In genomic region chr9:137383453-137384115, GRCh38 we compare ENCODE assay signal across 15 cellular contexts. TPM values are rescaled to one million over a fixed set of nuclear protein-coding genes. Genes with fewer than 3 reads are reported as not detected.
DNase-seq lines count a peak whose midpoint lies in the region; ATAC-seq and TF ChIP-seq lines count a peak whose summit lies in the region.
"Had no signal": no experiment of that assay in that cellular context is flagged by ENCODE, and none has a peak within 500 bp of the region (broad histone marks: within the 10 kb centered on the region; RNA-seq: fewer than 3 reads in every experiment).

No MANE protein-coding gene starts in this region.

- H3K4me1 Mint-ChIP-seq in T-helper 17 cell (peaks cover 5% of the 10 kb centered on the region), neural progenitor cell (peaks cover 17% of the 10 kb centered on the region)

- H3K36me3 Mint-ChIP-seq in T-helper 17 cell (ENCODE audit: low read depth) (no peaks in the 10 kb centered on the region), neural progenitor cell (peaks cover 2% of the 10 kb centered on the region)

- H4K20me1 ChIP-seq in neural progenitor cell (ENCODE audit: low read depth) = no peaks in the 10 kb centered on the region

- H3K4me3 Mint-ChIP-seq in T-helper 17 cell (no peak overlapping the region), neural progenitor cell (peak overlapping the region; percentile 46)

- no peak overlapping the region for H2AFZ ChIP-seq in neural progenitor cell (replicated peaks)

- H3K9me3 ChIP-seq in T-helper 17 cell (ENCODE audit: control insufficient read depth, low read length, poor library complexity, severe bottlenecking) (no peaks in the 10 kb centered on the region), neural progenitor cell (ENCODE audit: low read depth) (no peaks in the 10 kb centered on the region)
- H3K9me3 ChIP-seq: tibial artery had no signal

- H3K4me3 ChIP-seq in neural progenitor cell = no peak overlapping the region
- H3K4me3 ChIP-seq: tibial artery had no signal

- H3K79me2 ChIP-seq in neural progenitor cell (ENCODE audit: low read depth) = no peaks in the 10 kb centered on the region

- H3K27ac ChIP-seq in neural progenitor cell = no peak overlapping the region
- H3K27ac ChIP-seq: tibial artery had no signal

- H3K36me3 ChIP-seq in neural progenitor cell = no peaks in the 10 kb centered on the region

- peak overlapping the region; percentile 74 for H3K27ac Mint-ChIP-seq in T-helper 17 cell
- H3K27ac Mint-ChIP-seq in neural progenitor cell = no peak overlapping the region

- no peak overlapping the region for H3K9ac ChIP-seq in neural progenitor cell

- ATAC-seq in T-helper 17 cell (no peak), GM21515 (IDR thresholded peaks at IDR 0.05; ENCODE audit: unreplicated experiment) (no peak), GM18909 (IDR thresholded peaks at IDR 0.05; ENCODE audit: poor library complexity, unreplicated experiment) (no peak), GM18870 (IDR thresholded peaks at IDR 0.05; ENCODE audit: unreplicated experiment) (no peak)

- TF ChIP-seq CTCF in neural progenitor cell (IDR thresholded peaks at IDR 0.05) = no peak

- no peaks in the 10 kb centered on the region for H3K27me3 Mint-ChIP-seq in T-helper 17 cell
- no peaks in the 10 kb centered on the region for H3K27me3 Mint-ChIP-seq in neural progenitor cell (ENCODE audit: insufficient read depth, low read depth)

- peaks cover under 1% of the 10 kb centered on the region for H3K9me3 Mint-ChIP-seq in neural progenitor cell

- H3K4me2 ChIP-seq in neural progenitor cell = no peak overlapping the region

- H3K4me1 ChIP-seq in neural progenitor cell = no peaks in the 10 kb centered on the region
- H3K4me1 ChIP-seq: tibial artery had no signal

- DNase-seq in COR-L47 (lab: John Stamatoyannopoulos, UW) (peak; percentile 96), NAMALWA (ENCODE audit: low spot score) (peak; percentile 68), T-helper 17 cell (peak in 1 of 3 donors; percentile 6), neural progenitor cell (ENCODE audit: low spot score) (peak; percentile 1)
- DNase-seq: hypothalamus, Kasumi-1, kidney glomerular epithelial cell, NCI-H1436, NCI-H526 treated with DMSO at 0.1 percent for 48 hours, nucleus accumbens, tibial artery had no signal

- H3K27me3 ChIP-seq in neural progenitor cell = no peaks in the 10 kb centered on the region
- H3K27me3 ChIP-seq: tibial artery had no signal

- H3F3A ChIP-seq in neural progenitor cell (ENCODE audit: low read depth) = no peaks in the 10 kb centered on the region

RNA-seq across cellular contexts. Expression of gene EXD3, which starts 39.4 kb away (rescaled TPM):
- total RNA-seq in T-helper 17 cell (10 to 100 TPM; 15.4 to 17.8 TPM), neural progenitor cell (ENCODE audit: low replicate concordance) (4.7 and 25.1 TPM in 2 replicates)

RNA-seq across cellular contexts. Expression of gene NOXA1, which starts 39.6 kb away (rescaled TPM):
- total RNA-seq in T-helper 17 cell (1 to 10 TPM; 3.0 to 3.3 TPM), neural progenitor cell (ENCODE audit: low replicate concordance) (0.39 and 0.65 TPM in 2 replicates)

RNA-seq across cellular contexts. Expression of gene ENTPD8, which starts 57.6 kb away (rescaled TPM):
- not detected for total RNA-seq in T-helper 17 cell
- not detected in 2 replicates for total RNA-seq in neural progenitor cell (ENCODE audit: low replicate concordance)
- total RNA-seq: T-helper 2 cell treated with Interferon-gamma antibody and Interleukin-4, amounts not matched to agents 100 ng/mL and 5 ng/mL, for 36 hours had no signal
